ENCODE assay signal across 8 cellular contexts in genomic region chrX:23554304-23554703, GRCh38.
DNase-seq lines count a peak whose midpoint lies in the region; ATAC-seq and TF ChIP-seq lines count a peak whose summit lies in the region.

No MANE protein-coding gene starts in this region.

- no peak overlapping the region for H3K27ac ChIP-seq in Peyer's patch

- H3K4me3 ChIP-seq in Peyer's patch: no peak overlapping the region
- no peak overlapping the region for H3K4me3 ChIP-seq in fibroblast of mammary gland (ENCODE audit: control insufficient read depth, low read depth, low read length)

- H3K4me1 ChIP-seq in Peyer's patch: no peaks in the 10 kb centered on the region

- DNase-seq in Caki2 (ENCODE audit: low read depth) (peak; percentile 16), Peyer's patch (no peak), fibroblast of mammary gland (ENCODE audit: low read depth) (peak; percentile 56), superior temporal gyrus (ENCODE audit: extremely low spot score) (peak; percentile 42)
- no peak for DNase-seq in effector CD8-positive, alpha-beta T cell (lab: John Stamatoyannopoulos, UW)

- TF ChIP-seq POLR2A in Peyer's patch (IDR thresholded peaks at IDR 0.05): no peak

- in situ Hi-C loops in Caki2 (cut with HindIII; ENCODE audit: low pct_unique_long_range_greater_than_20kb, low sequenced_read_pairs): no loop called here

- peak; percentile 48 for ATAC-seq in HG03342 (IDR thresholded peaks at IDR 0.05; ENCODE audit: unreplicated experiment)
- no peak for ATAC-seq in HG03135 (IDR thresholded peaks at IDR 0.05; ENCODE audit: unreplicated experiment)
- ATAC-seq in HG03469 (IDR thresholded peaks at IDR 0.05; ENCODE audit: unreplicated experiment): no peak

- TF ChIP-seq CTCF in Peyer's patch (IDR thresholded peaks at IDR 0.05) (peak in 4 of 6 experiments; percentile 7 to 52 (median 45)), fibroblast of mammary gland (conservative IDR thresholded peaks at IDR 0.05; ENCODE audit: control insufficient read depth, insufficient read depth, low read depth, low read length) (peak; percentile 50)

- no peaks in the 10 kb centered on the region for H3K36me3 ChIP-seq in Peyer's patch

- H3K9me3 ChIP-seq in Peyer's patch: no peaks in the 10 kb centered on the region

- no peaks in the 10 kb centered on the region for H3K27me3 ChIP-seq in Peyer's patch

Comparison
In these comparisons a context has a peak if more than half of its experiments do, and no peak if none do; other contexts are left out.
1. DNase-seq: peak in Caki2 (single experiment), fibroblast of mammary gland (single experiment) and superior temporal gyrus (single experiment); none in Peyer's patch (0 of 3) and effector CD8-positive, alpha-beta T cell (single experiment).